ENCODE assay signal across 6 cellular contexts in genomic region chr19:30625947-30626346, GRCh38.
"Had no signal": no experiment of that assay in that cellular context is flagged by ENCODE, and none has a peak within 500 bp of the region (broad histone marks: within the 10 kb centered on the region; RNA-seq: fewer than 3 reads in every experiment).

No MANE protein-coding gene starts in this region.

- H3K4me3 ChIP-seq: GM23338 had no signal

- H3K4me3 Mint-ChIP-seq: GM23338, H9, IgD-negative memory B cell had no signal

- H3K27ac Mint-ChIP-seq: GM23338, H9, IgD-negative memory B cell had no signal

- DNase-seq: H9, HCEC 1CT had no signal

- H3K27ac ChIP-seq: HL-60 had no signal

- H3K4me1 Mint-ChIP-seq: IgD-negative memory B cell had no signal

- H3K27me3 Mint-ChIP-seq: IgD-negative memory B cell had no signal

- ATAC-seq: GM23338, HepG2 had no signal
